In the genomic region with DNA sequence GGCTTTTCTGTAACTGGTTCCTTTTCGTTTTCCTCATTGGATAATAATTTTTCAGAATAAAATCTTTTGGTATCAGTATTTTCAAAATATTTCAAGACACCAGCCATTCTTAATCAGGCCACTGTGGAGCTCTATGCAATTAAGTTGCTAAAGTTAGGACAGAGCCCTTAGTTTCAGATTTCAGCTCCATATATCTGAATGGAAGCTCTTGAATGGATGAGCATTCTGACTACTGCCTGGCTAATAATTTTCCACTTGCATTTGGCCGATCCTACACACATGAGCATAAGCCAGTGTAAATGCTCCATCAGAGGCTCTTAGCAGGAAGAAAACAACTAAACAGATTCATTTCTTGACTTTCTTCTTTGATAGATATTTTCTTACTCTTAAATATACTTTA, we compare ENCODE assay signal across 15 cellular contexts.
DNase-seq lines count a peak whose midpoint lies in the region; ATAC-seq and TF ChIP-seq lines count a peak whose summit lies in the region.
"Had no signal": no experiment of that assay in that cellular context is flagged by ENCODE, and none has a peak within 500 bp of the region (broad histone marks: within the 10 kb centered on the region; RNA-seq: fewer than 3 reads in every experiment).

No MANE protein-coding gene starts in this region.

- H3K9ac ChIP-seq in BLaER1 (no peak overlapping the region), Loucy (ENCODE audit: low read depth, low read length, poor library complexity, severe bottlenecking) (no peak overlapping the region)

- H3K4me3 Mint-ChIP-seq in osteocyte (ENCODE audit: unreplicated experiment), result peak overlapping the region; percentile 67
- H3K4me3 Mint-ChIP-seq in endothelial cell (ENCODE audit: unreplicated experiment), result no peak overlapping the region

- DNase-seq in fibroblast of peridontal ligament (ENCODE audit: extremely low read depth), result peak; percentile 51
- DNase-seq in osteocyte (ENCODE audit: extremely low spot score, unreplicated experiment), result no peak
- no peak for DNase-seq in amniotic stem cell (lab: John Stamatoyannopoulos, UW)
- DNase-seq in cerebellar nuclear complex (lab: John Stamatoyannopoulos, UW), result no peak
- DNase-seq in endothelial cell (ENCODE audit: low spot score), result no peak
- DNase-seq: activated CD4-positive, alpha-beta T cell treated with anti-CD3 and anti-CD28 coated beads for 36 hours; activated effector memory CD4-positive, alpha-beta T cell treated with Interleukin-2 at 50 U/mL for 16 hours; aorta; NCI-H2029 treated with DMSO at 0.1 percent for 48 hours; NCI-H524; T1000 had no signal

- peak overlapping the region; percentile 86; the same call in 1 of the 2 replicates for H2AFZ ChIP-seq in Loucy (ENCODE audit: low read length)

- H3K36me3 Mint-ChIP-seq in osteocyte (ENCODE audit: unreplicated experiment) (no peaks in the 10 kb centered on the region), endothelial cell (ENCODE audit: low read depth, unreplicated experiment) (no peaks in the 10 kb centered on the region)

- no peaks in the 10 kb centered on the region for H3K79me2 ChIP-seq in Loucy (ENCODE audit: insufficient read depth, low read length)

- TF ChIP-seq CTCF in Loucy (conservative IDR thresholded peaks at IDR 0.05; ENCODE audit: low read length) (no peak), osteocyte (IDR thresholded peaks at IDR 0.05) (no peak), endothelial cell (IDR thresholded peaks at IDR 0.05; ENCODE audit: unreplicated experiment) (no peak)

- no peaks in the 10 kb centered on the region for H3K27me3 ChIP-seq in BLaER1
- no peaks in the 10 kb centered on the region for H3K27me3 ChIP-seq in Loucy (ENCODE audit: insufficient read depth, low read length, poor library complexity, severe bottlenecking)

- H3K27ac ChIP-seq in BLaER1, result no peak overlapping the region
- H3K27ac ChIP-seq: epithelial cell of prostate had no signal

- H3K36me3 ChIP-seq in BLaER1, result no peaks in the 10 kb centered on the region
- no peaks in the 10 kb centered on the region for H3K36me3 ChIP-seq in Loucy (ENCODE audit: insufficient read depth, low read length)

- H3K4me2 ChIP-seq in BLaER1 (peak overlapping the region; percentile 84), Loucy (ENCODE audit: low read depth, low read length, poor library complexity, severe bottlenecking) (peak overlapping the region; percentile 59)

- no peak overlapping the region for H3K4me3 ChIP-seq in BLaER1
- no peak overlapping the region for H3K4me3 ChIP-seq in Loucy (ENCODE audit: low read length, poor library complexity, severe bottlenecking)

- H3K4me1 ChIP-seq in BLaER1 (peaks cover 11% of the 10 kb centered on the region), Loucy (ENCODE audit: insufficient read depth, low read length, poor library complexity, severe bottlenecking) (peaks cover 11% of the 10 kb centered on the region)

- no peaks in the 10 kb centered on the region for H3K9me2 ChIP-seq in Loucy (replicated peaks; ENCODE audit: low read depth, low read length)

- H3K27me3 Mint-ChIP-seq in osteocyte (ENCODE audit: unreplicated experiment), result no peaks in the 10 kb centered on the region
- H3K27me3 Mint-ChIP-seq in endothelial cell (ENCODE audit: unreplicated experiment), result peaks cover 2% of the 10 kb centered on the region

- H3K9me3 ChIP-seq in BLaER1 (no peaks in the 10 kb centered on the region), Loucy (ENCODE audit: insufficient read depth, low read depth, low read length) (no peaks in the 10 kb centered on the region)

- H3K9me3 Mint-ChIP-seq in osteocyte (ENCODE audit: unreplicated experiment) (no peaks in the 10 kb centered on the region), endothelial cell (ENCODE audit: unreplicated experiment) (no peaks in the 10 kb centered on the region)

- H3F3A ChIP-seq in Loucy (ENCODE audit: low read depth), result no peaks in the 10 kb centered on the region

- no peaks in the 10 kb centered on the region for H4K20me1 ChIP-seq in BLaER1
- H4K20me1 ChIP-seq in Loucy (ENCODE audit: insufficient read depth, low read length, poor library complexity, severe bottlenecking), result no peaks in the 10 kb centered on the region

- H3K27ac Mint-ChIP-seq in osteocyte (ENCODE audit: unreplicated experiment) (peak overlapping the region; percentile 66), endothelial cell (ENCODE audit: unreplicated experiment) (no peak overlapping the region)
- H3K27ac Mint-ChIP-seq: activated CD4-positive, alpha-beta T cell treated with anti-CD3 and anti-CD28 coated beads for 36 hours had no signal

- H3K4me1 Mint-ChIP-seq in osteocyte (ENCODE audit: unreplicated experiment), result peaks cover 47% of the 10 kb centered on the region
- peaks cover 9% of the 10 kb centered on the region for H3K4me1 Mint-ChIP-seq in endothelial cell (ENCODE audit: unreplicated experiment)

- ATAC-seq in GM18502 (IDR thresholded peaks at IDR 0.05; ENCODE audit: poor library complexity, unreplicated experiment), result no peak
- ATAC-seq: activated CD4-positive, alpha-beta T cell treated with anti-CD3 and anti-CD28 coated beads for 36 hours had no signal
